8 cellular contexts compared by ENCODE assay signal in genomic region chr14:103529383-103530365, GRCh38.
DNase-seq lines count a peak whose midpoint lies in the region; ATAC-seq, FAIRE-seq and TF ChIP-seq lines count a peak whose summit lies in the region.

No MANE protein-coding gene starts in this region.

- CTCF ChIA-PET in AG04449 (lab: Yijun Ruan, JAX): interaction anchor here (1.0 to 7.3 kb wide), 6 partner anchors 10 to 30 kb away, joined by 3 to 89 read pairs (median 14); no protein-coding TSS in a partner anchor

- no peak for TF ChIP-seq CTCF in AG04449 (IDR thresholded peaks at IDR 0.05; ENCODE audit: insufficient read depth, low read length, missing control alignments)
- TF ChIP-seq CTCF in cardiac fibroblast (IDR thresholded peaks at IDR 0.05; ENCODE audit: low read depth, low read length): no peak

- peaks cover 21% of the 10 kb centered on the region for H3K4me1 ChIP-seq in mucosa of stomach (ENCODE audit: control insufficient read depth, insufficient read depth, low read length)

- H3K36me3 ChIP-seq in mucosa of stomach (ENCODE audit: control insufficient read depth, insufficient read depth, low read length): no peaks in the 10 kb centered on the region

- H3K4me3 ChIP-seq in AG04449 (ENCODE audit: low read depth, low read length): peak overlapping the region; percentile 93
- peak overlapping the region; percentile 95 to 96 for H3K4me3 ChIP-seq in cardiac fibroblast (replicated peaks in 1 of 2; ENCODE audit: low read depth in 2 of 2, low read length in 2 of 2)
- peak overlapping the region; percentile 90 for H3K4me3 ChIP-seq in mucosa of stomach (ENCODE audit: low read length)

- peak overlapping the region; percentile 80 for H3K9ac ChIP-seq in mucosa of stomach (ENCODE audit: low read length)

- DNase-seq in AG04449 (ENCODE audit: low read depth, low spot score): no peak
- DNase-seq in HTR-8/SVneo (ENCODE audit: insufficient read length, low spot score): no peak
- DNase-seq in cardiac fibroblast (ENCODE audit: low read depth in 2 of 2): no peak
- no peak for DNase-seq in stimulated activated CD4-positive, alpha-beta T cell treated with anti-CD3 and anti-CD28 coated beads, Interleukin-15, amount 100 ng/mL, for 24 hours
- no peak for DNase-seq in dedifferentiated amniotic fluid mesenchymal stem cell (ENCODE audit: extremely low spot score)
- DNase-seq in SIG-M5 treated with dmso at 0.1 percent for 504 hours (lab: John Stamatoyannopoulos, UW; ENCODE audit: unreplicated experiment): no peak

- ATAC-seq in HG03135 (IDR thresholded peaks at IDR 0.05; ENCODE audit: unreplicated experiment): no peak

- H3K9me3 ChIP-seq in mucosa of stomach (ENCODE audit: control insufficient read depth, low read length): no peaks in the 10 kb centered on the region

- POLR2A ChIA-PET in AG04449 (lab: Yijun Ruan, JAX): interaction anchor here (1.0 to 3.1 kb wide), 3 partner anchors 11 kb away, joined by 4 to 20 read pairs (median 6); no protein-coding TSS in a partner anchor

- peak; percentile 46 for FAIRE-seq in HTR-8/SVneo (lab: Jason Lieb, UNC)

- no peaks in the 10 kb centered on the region for H3K27me3 ChIP-seq in mucosa of stomach (ENCODE audit: control insufficient read depth, insufficient read depth, low read length)
